ENCODE assay signal across 1 cellular context in genomic region chrX:24024819-24025740, GRCh38.
TF ChIP-seq lines count a peak whose summit lies in the region.

No MANE protein-coding gene starts in this region.

TF ChIP-seq in GM12878, 131 proteins besides CTCF, POLR2A, EP300 and RAD21 (continued from another document and continues in another):
- TF ChIP-seq, protein P1, sequence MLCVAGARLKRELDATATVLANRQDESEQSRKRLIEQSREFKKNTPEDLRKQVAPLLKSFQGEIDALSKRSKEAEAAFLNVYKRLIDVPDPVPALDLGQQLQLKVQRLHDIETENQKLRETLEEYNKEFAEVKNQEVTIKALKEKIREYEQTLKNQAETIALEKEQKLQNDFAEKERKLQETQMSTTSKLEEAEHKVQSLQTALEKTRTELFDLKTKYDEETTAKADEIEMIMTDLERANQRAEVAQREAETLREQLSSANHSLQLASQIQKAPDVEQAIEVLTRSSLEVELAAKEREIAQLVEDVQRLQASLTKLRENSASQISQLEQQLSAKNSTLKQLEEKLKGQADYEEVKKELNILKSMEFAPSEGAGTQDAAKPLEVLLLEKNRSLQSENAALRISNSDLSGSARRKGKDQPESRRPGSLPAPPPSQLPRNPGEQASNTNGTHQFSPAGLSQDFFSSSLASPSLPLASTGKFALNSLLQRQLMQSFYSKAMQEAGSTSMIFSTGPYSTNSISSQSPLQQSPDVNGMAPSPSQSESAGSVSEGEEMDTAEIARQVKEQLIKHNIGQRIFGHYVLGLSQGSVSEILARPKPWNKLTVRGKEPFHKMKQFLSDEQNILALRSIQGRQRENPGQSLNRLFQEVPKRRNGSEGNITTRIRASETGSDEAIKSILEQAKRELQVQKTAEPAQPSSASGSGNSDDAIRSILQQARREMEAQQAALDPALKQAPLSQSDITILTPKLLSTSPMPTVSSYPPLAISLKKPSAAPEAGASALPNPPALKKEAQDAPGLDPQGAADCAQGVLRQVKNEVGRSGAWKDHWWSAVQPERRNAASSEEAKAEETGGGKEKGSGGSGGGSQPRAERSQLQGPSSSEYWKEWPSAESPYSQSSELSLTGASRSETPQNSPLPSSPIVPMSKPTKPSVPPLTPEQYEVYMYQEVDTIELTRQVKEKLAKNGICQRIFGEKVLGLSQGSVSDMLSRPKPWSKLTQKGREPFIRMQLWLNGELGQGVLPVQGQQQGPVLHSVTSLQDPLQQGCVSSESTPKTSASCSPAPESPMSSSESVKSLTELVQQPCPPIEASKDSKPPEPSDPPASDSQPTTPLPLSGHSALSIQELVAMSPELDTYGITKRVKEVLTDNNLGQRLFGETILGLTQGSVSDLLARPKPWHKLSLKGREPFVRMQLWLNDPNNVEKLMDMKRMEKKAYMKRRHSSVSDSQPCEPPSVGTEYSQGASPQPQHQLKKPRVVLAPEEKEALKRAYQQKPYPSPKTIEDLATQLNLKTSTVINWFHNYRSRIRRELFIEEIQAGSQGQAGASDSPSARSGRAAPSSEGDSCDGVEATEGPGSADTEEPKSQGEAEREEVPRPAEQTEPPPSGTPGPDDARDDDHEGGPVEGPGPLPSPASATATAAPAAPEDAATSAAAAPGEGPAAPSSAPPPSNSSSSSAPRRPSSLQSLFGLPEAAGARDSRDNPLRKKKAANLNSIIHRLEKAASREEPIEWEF (IDR thresholded peaks at IDR 0.05; ENCODE audit: insufficient replicate concordance, low read depth, low read length) = no peak
- TF ChIP-seq FOS (IDR thresholded peaks at IDR 0.05; ENCODE audit: borderline replicate concordance, extremely low read depth, insufficient read length) = no peak
- TF ChIP-seq KAT2A (conservative IDR thresholded peaks at IDR 0.05; ENCODE audit: control insufficient read depth, low read depth, low read length) = no peak
- TF ChIP-seq DPF2 (IDR thresholded peaks at IDR 0.05) = peak; percentile 40; the same call in 1 of the 2 replicates
- no peak for TF ChIP-seq MLLT1 (IDR thresholded peaks at IDR 0.05)
- TF ChIP-seq MEF2A (IDR thresholded peaks at IDR 0.05; ENCODE audit: insufficient read depth, low read depth, low read length) = 0 out of 2 replicates have a peak, but pooled peaks have one; percentile 22
- TF ChIP-seq FOXK2 (IDR thresholded peaks at IDR 0.05) = no peak
- no peak for TF ChIP-seq NFIC (IDR thresholded peaks at IDR 0.05; ENCODE audit: low read depth, low read length)
- no peak for TF ChIP-seq RBBP5 (conservative IDR thresholded peaks at IDR 0.05)
- TF ChIP-seq RCOR1 (conservative IDR thresholded peaks at IDR 0.05; ENCODE audit: low read depth, low read length) = no peak
- TF ChIP-seq, protein P2, sequence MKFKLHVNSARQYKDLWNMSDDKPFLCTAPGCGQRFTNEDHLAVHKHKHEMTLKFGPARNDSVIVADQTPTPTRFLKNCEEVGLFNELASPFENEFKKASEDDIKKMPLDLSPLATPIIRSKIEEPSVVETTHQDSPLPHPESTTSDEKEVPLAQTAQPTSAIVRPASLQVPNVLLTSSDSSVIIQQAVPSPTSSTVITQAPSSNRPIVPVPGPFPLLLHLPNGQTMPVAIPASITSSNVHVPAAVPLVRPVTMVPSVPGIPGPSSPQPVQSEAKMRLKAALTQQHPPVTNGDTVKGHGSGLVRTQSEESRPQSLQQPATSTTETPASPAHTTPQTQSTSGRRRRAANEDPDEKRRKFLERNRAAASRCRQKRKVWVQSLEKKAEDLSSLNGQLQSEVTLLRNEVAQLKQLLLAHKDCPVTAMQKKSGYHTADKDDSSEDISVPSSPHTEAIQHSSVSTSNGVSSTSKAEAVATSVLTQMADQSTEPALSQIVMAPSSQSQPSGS (IDR thresholded peaks at IDR 0.05; ENCODE audit: low read length) = no peak
- TF ChIP-seq, protein P3, sequence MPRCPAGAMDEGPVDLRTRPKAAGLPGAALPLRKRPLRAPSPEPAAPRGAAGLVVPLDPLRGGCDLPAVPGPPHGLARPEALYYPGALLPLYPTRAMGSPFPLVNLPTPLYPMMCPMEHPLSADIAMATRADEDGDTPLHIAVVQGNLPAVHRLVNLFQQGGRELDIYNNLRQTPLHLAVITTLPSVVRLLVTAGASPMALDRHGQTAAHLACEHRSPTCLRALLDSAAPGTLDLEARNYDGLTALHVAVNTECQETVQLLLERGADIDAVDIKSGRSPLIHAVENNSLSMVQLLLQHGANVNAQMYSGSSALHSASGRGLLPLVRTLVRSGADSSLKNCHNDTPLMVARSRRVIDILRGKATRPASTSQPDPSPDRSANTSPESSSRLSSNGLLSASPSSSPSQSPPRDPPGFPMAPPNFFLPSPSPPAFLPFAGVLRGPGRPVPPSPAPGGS (IDR thresholded peaks at IDR 0.05; ENCODE audit: borderline replicate concordance, insufficient read depth, low read depth, low read length, poor library complexity, severe bottlenecking) = no peak
- TF ChIP-seq GABPA (IDR thresholded peaks at IDR 0.05; ENCODE audit: low read depth) = no peak; the same call in 1 of the 2 replicates
- TF ChIP-seq ZNF274 (IDR thresholded peaks at IDR 0.05; ENCODE audit: insufficient read depth, insufficient read length) = no peak
- no peak for TF ChIP-seq ZZZ3 (IDR thresholded peaks at IDR 0.05; ENCODE audit: control insufficient read depth, insufficient read length, low read depth)
- peak; percentile 19; the same call in 1 of the 2 replicates for TF ChIP-seq BACH1 (IDR thresholded peaks at IDR 0.05; ENCODE audit: borderline replicate concordance)
- no peak for TF ChIP-seq STAT1 (conservative IDR thresholded peaks at IDR 0.05)
- TF ChIP-seq NFXL1 (IDR thresholded peaks at IDR 0.05; ENCODE audit: borderline replicate concordance) = no peak
- TF ChIP-seq ATF7 (IDR thresholded peaks at IDR 0.05; ENCODE audit: low read depth) = no peak
- TF ChIP-seq PAX5 (IDR thresholded peaks at IDR 0.05; ENCODE audit: borderline replicate concordance, low read depth, low read length) = no peak
- TF ChIP-seq FOXM1 (IDR thresholded peaks at IDR 0.05; ENCODE audit: low read depth, low read length) = no peak
- no peak for TF ChIP-seq MXI1 (IDR thresholded peaks at IDR 0.05; ENCODE audit: low read depth, low read length)
- TF ChIP-seq ZBED1 (IDR thresholded peaks at IDR 0.05; ENCODE audit: borderline replicate concordance) = no peak
- peak; percentile 92 for TF ChIP-seq YY1 (IDR thresholded peaks at IDR 0.05; ENCODE audit: low read depth, low read length)
- TF ChIP-seq NR2C1 (IDR thresholded peaks at IDR 0.05) = no peak
- TF ChIP-seq, protein P4, sequence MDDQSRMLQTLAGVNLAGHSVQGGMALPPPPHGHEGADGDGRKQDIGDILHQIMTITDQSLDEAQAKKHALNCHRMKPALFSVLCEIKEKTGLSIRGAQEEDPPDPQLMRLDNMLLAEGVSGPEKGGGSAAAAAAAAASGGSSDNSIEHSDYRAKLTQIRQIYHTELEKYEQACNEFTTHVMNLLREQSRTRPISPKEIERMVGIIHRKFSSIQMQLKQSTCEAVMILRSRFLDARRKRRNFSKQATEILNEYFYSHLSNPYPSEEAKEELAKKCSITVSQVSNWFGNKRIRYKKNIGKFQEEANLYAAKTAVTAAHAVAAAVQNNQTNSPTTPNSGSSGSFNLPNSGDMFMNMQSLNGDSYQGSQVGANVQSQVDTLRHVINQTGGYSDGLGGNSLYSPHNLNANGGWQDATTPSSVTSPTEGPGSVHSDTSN (IDR thresholded peaks at IDR 0.05; ENCODE audit: insufficient replicate concordance, low read depth, low read length) = no peak
- TF ChIP-seq ZNF384 (IDR thresholded peaks at IDR 0.05; ENCODE audit: borderline replicate concordance, low read depth, low read length) = no peak
- no peak for TF ChIP-seq ELK1 (IDR thresholded peaks at IDR 0.05; ENCODE audit: low read depth, low read length)
- no peak for TF ChIP-seq TCF7 (IDR thresholded peaks at IDR 0.05; ENCODE audit: borderline replicate concordance)
- TF ChIP-seq NRF1 (conservative IDR thresholded peaks at IDR 0.05; ENCODE audit: low read depth, low read length) = no peak
- no peak for TF ChIP-seq USF2 (IDR thresholded peaks at IDR 0.05; ENCODE audit: borderline replicate concordance, low read depth, low read length)
- TF ChIP-seq POLR2AphosphoS5 (IDR thresholded peaks at IDR 0.05; ENCODE audit: low read length) = peak; percentile 88
- TF ChIP-seq ASH2L (IDR thresholded peaks at IDR 0.05; ENCODE audit: borderline replicate concordance, low read depth) = no peak
- no peak for TF ChIP-seq MEF2B (IDR thresholded peaks at IDR 0.05; ENCODE audit: partially characterized antibody, poor library complexity, severe bottlenecking)
- TF ChIP-seq, protein P5, sequence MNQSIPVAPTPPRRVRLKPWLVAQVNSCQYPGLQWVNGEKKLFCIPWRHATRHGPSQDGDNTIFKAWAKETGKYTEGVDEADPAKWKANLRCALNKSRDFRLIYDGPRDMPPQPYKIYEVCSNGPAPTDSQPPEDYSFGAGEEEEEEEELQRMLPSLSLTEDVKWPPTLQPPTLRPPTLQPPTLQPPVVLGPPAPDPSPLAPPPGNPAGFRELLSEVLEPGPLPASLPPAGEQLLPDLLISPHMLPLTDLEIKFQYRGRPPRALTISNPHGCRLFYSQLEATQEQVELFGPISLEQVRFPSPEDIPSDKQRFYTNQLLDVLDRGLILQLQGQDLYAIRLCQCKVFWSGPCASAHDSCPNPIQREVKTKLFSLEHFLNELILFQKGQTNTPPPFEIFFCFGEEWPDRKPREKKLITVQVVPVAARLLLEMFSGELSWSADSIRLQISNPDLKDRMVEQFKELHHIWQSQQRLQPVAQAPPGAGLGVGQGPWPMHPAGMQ (IDR thresholded peaks at IDR 0.05; ENCODE audit: borderline replicate concordance) = no peak
- no peak for TF ChIP-seq BCLAF1 (IDR thresholded peaks at IDR 0.05)
- TF ChIP-seq, protein P6, sequence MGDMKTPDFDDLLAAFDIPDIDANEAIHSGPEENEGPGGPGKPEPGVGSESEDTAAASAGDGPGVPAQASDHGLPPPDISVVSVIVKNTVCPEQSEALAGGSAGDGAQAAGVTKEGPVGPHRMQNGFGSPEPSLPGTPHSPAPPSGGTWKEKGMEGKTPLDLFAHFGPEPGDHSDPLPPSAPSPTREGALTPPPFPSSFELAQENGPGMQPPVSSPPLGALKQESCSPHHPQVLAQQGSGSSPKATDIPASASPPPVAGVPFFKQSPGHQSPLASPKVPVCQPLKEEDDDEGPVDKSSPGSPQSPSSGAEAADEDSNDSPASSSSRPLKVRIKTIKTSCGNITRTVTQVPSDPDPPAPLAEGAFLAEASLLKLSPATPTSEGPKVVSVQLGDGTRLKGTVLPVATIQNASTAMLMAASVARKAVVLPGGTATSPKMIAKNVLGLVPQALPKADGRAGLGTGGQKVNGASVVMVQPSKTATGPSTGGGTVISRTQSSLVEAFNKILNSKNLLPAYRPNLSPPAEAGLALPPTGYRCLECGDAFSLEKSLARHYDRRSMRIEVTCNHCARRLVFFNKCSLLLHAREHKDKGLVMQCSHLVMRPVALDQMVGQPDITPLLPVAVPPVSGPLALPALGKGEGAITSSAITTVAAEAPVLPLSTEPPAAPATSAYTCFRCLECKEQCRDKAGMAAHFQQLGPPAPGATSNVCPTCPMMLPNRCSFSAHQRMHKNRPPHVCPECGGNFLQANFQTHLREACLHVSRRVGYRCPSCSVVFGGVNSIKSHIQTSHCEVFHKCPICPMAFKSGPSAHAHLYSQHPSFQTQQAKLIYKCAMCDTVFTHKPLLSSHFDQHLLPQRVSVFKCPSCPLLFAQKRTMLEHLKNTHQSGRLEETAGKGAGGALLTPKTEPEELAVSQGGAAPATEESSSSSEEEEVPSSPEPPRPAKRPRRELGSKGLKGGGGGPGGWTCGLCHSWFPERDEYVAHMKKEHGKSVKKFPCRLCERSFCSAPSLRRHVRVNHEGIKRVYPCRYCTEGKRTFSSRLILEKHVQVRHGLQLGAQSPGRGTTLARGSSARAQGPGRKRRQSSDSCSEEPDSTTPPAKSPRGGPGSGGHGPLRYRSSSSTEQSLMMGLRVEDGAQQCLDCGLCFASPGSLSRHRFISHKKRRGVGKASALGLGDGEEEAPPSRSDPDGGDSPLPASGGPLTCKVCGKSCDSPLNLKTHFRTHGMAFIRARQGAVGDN (IDR thresholded peaks at IDR 0.05) = peak; percentile 32; the same call in 1 of the 2 replicates
- no peak for TF ChIP-seq POU2F2 (IDR thresholded peaks at IDR 0.05; ENCODE audit: borderline replicate concordance, low read depth, low read length)
